Comparison of ENCODE assay signal across 12 cellular contexts in genomic region chr4:145186719-145187118, GRCh38. TPM values are rescaled to one million over a fixed set of nuclear protein-coding genes. Genes with fewer than 3 reads are reported as not detected.
DNase-seq lines count a peak whose midpoint lies in the region; ATAC-seq, FAIRE-seq and TF ChIP-seq lines count a peak whose summit lies in the region.
"Had no signal": no experiment of that assay in that cellular context is flagged by ENCODE, and none has a peak within 500 bp of the region (broad histone marks: within the 10 kb centered on the region; RNA-seq: fewer than 3 reads in every experiment).

No MANE protein-coding gene starts in this region.

- ATAC-seq in GM19467 (IDR thresholded peaks at IDR 0.05; ENCODE audit: unreplicated experiment) (peak; percentile 88), HG02973 (IDR thresholded peaks at IDR 0.05; ENCODE audit: unreplicated experiment) (peak; percentile 84)
- ATAC-seq: activated T-helper 17 cell treated with anti-CD3 and anti-CD28 coated beads, Interleukin-2, amount 50 U/mL, for 72 hours; stimulated activated naive CD8-positive, alpha-beta T cell treated with anti-CD3 and anti-CD28 coated beads, Interleukin-15, Interleukin-2, amounts not matched to agents 100 U/mL and 50 U/mL, for 24 hours had no signal

- no peak for TF ChIP-seq CTCF in right atrium auricular region (IDR thresholded peaks at IDR 0.05)

- FAIRE-seq in GM12891 (lab: Jason Lieb, UNC) = peak; percentile 86

- H3K27me3 ChIP-seq in right atrium auricular region = no peaks in the 10 kb centered on the region

- no peak overlapping the region for H3K4me3 ChIP-seq in right atrium auricular region

- H3K9me3 ChIP-seq in right atrium auricular region = no peaks in the 10 kb centered on the region

- no peaks in the 10 kb centered on the region for H3K4me1 ChIP-seq in right atrium auricular region

- DNase-seq in GM12891 (ENCODE audit: insufficient read length, low spot score) (no peak), MV-4-11 (lab: John Stamatoyannopoulos, UW) (peak; percentile 76), right atrium auricular region (ENCODE audit: low spot score) (no peak), cardiac septum (ENCODE audit: low spot score) (no peak), NCI-H510A treated with DMSO at 0.1 percent for 48 hours (lab: John Stamatoyannopoulos, UW) (no peak), NCI-H748 treated with DMSO at 0.1 percent for 48 hours (lab: John Stamatoyannopoulos, UW) (no peak)
- DNase-seq: NCI-H2227 treated with DMSO at 0.1 percent for 48 hours; stimulated activated CD4-positive, alpha-beta T cell treated with anti-CD3 and anti-CD28 coated beads, Interleukin-12 subunit alpha, Interleukin-12 subunit beta, amount 100 ng/mL, for 4 hours; stimulated activated naive CD8-positive, alpha-beta T cell treated with anti-CD3 and anti-CD28 coated beads, Interleukin-15, Interleukin-2, amounts not matched to agents 100 U/mL and 50 U/mL, for 24 hours had no signal

- intact Hi-C loops in cardiac septum (cut with DNase I) = no loop called here

- no peak overlapping the region for H3K27ac ChIP-seq in right atrium auricular region

- no peaks in the 10 kb centered on the region for H3K36me3 ChIP-seq in right atrium auricular region

- TF ChIP-seq POLR2A in GM12891 (IDR thresholded peaks at IDR 0.05; ENCODE audit: low read depth, low read length) = no peak

TF ChIP-seq in GM12891, 5 proteins besides CTCF, POLR2A, EP300 and RAD21:
- TF ChIP-seq SPI1 (IDR thresholded peaks at IDR 0.05; ENCODE audit: low read depth, low read length) (peak; percentile 94), PAX5 (IDR thresholded peaks at IDR 0.05; ENCODE audit: insufficient read depth, low read length, severe bottlenecking) (no peak), POLR2AphosphoS5 (IDR thresholded peaks at IDR 0.05; ENCODE audit: low read depth, low read length) (no peak)
TF ChIP-seq in GM12891: peak in this region for 1.

RNA-seq across cellular contexts. Expression of gene OTUD4, which starts 6.3 kb away (rescaled TPM):
- polyA plus RNA-seq in GM12891 (2012; ENCODE audit: low read depth, missing spikeins) = 6.3 TPM
- total RNA-seq in right atrium auricular region (10 to 100 TPM; 20.6 to 23.7 TPM), cardiac septum (26.7 TPM)
